ENCODE assay signal across 8 cellular contexts in genomic region chr6:63598251-63599036, GRCh38. TPM values are rescaled to one million over a fixed set of nuclear protein-coding genes. Genes with fewer than 3 reads are reported as not detected.
A peak's percentile ranks its signal among the peaks of the same experiment; 100 is the strongest.
DNase-seq lines count a peak whose midpoint lies in the region; ATAC-seq and TF ChIP-seq lines count a peak whose summit lies in the region.

No MANE protein-coding gene starts in this region.

- H3K4me1 Mint-ChIP-seq in CD14-positive monocyte: peaks cover 16% of the 10 kb centered on the region
- H3K4me1 Mint-ChIP-seq in activated CD4-positive, alpha-beta memory T cell treated with anti-CD3 and anti-CD28 coated beads for 36 hours (ENCODE audit: low read depth): peaks cover 16% of the 10 kb centered on the region

- peaks cover 0 to 2% (median 2%) of the 10 kb centered on the region in 3 donors for H3K27me3 Mint-ChIP-seq in CD14-positive monocyte (ENCODE audit: low read depth in 3 of 3)
- H3K27me3 Mint-ChIP-seq in activated CD4-positive, alpha-beta memory T cell treated with anti-CD3 and anti-CD28 coated beads for 36 hours: no peaks in the 10 kb centered on the region

- POLR2A ChIA-PET in activated CD4-positive, alpha-beta memory T cell treated with anti-CD3 and anti-CD28 coated beads for 36 hours (lab: Charles Lee): interaction anchor here (1.1 to 1.4 kb wide), 2 partner anchors 25 to 37 kb away, joined by 4 to 5 read pairs; partner anchors contain the start of gene PHF3

- DNase-seq in CD14-positive monocyte (ENCODE audit: low spot score) (peak; percentile 54), NCI-H526 treated with DMSO at 0.1 percent for 48 hours (lab: John Stamatoyannopoulos, UW) (peak; percentile 60), medulla oblongata (ENCODE audit: extremely low spot score) (peak; percentile 91)
- DNase-seq in activated CD4-positive, alpha-beta memory T cell treated with anti-CD3 and anti-CD28 coated beads for 36 hours: peak; percentile 82
- peak; percentile 61 for DNase-seq in effector CD8-positive, alpha-beta T cell (lab: John Stamatoyannopoulos, UW)
- peak; percentile 44 for DNase-seq in stimulated activated CD8-positive, alpha-beta memory T cell treated with anti-CD3 and anti-CD28 coated beads, Interleukin-12 subunit alpha, Interleukin-12 subunit beta, amount 100 ng/mL, for 4 hours (ENCODE audit: low read depth)

- H3K27ac Mint-ChIP-seq in CD14-positive monocyte: peak overlapping the region in 3 of 7 donors; percentile 12 to 58 (median 17)
- H3K27ac Mint-ChIP-seq in activated CD4-positive, alpha-beta memory T cell treated with anti-CD3 and anti-CD28 coated beads for 36 hours: no peak overlapping the region

- intact Hi-C loops in CD14-positive monocyte (cut with micrococcal nuclease): loop anchor here in 1 of 2 donors (5.0 to 10.0 kb wide), 2 partner anchors 86 to 164 kb away; no protein-coding TSS in a partner anchor
- intact Hi-C loops in activated CD4-positive, alpha-beta memory T cell treated with anti-CD3 and anti-CD28 coated beads for 36 hours (cut with micrococcal nuclease): loop anchor here (1.0 to 5.0 kb wide), 4 partner anchors 24 to 166 kb away; partner anchors contain the start of gene PHF3

- no peaks in the 10 kb centered on the region for H3K36me3 Mint-ChIP-seq in CD14-positive monocyte
- no peaks in the 10 kb centered on the region for H3K36me3 Mint-ChIP-seq in activated CD4-positive, alpha-beta memory T cell treated with anti-CD3 and anti-CD28 coated beads for 36 hours

- CTCF ChIA-PET in activated CD4-positive, alpha-beta memory T cell treated with anti-CD3 and anti-CD28 coated beads for 36 hours (lab: Charles Lee): interaction anchor here (0.6 to 6.1 kb wide), 49 partner anchors 10 to 1025 kb away, joined by 3 to 206 read pairs (median 5); partner anchors contain the start of gene PHF3

- H3K4me3 Mint-ChIP-seq in CD14-positive monocyte: peak overlapping the region; percentile 82 to 95
- peak overlapping the region; percentile 77 for H3K4me3 Mint-ChIP-seq in activated CD4-positive, alpha-beta memory T cell treated with anti-CD3 and anti-CD28 coated beads for 36 hours

- H3K9me3 Mint-ChIP-seq in CD14-positive monocyte: peaks cover 0 to 2% (median 0%) of the 10 kb centered on the region in 7 donors
- H3K9me3 Mint-ChIP-seq in activated CD4-positive, alpha-beta memory T cell treated with anti-CD3 and anti-CD28 coated beads for 36 hours: no peaks in the 10 kb centered on the region

- peak; percentile 89 for TF ChIP-seq CTCF in CD14-positive monocyte (IDR thresholded peaks at IDR 0.05)

- ATAC-seq in GM19395 (IDR thresholded peaks at IDR 0.05; ENCODE audit: unreplicated experiment): peak; percentile 99
- peak; percentile 99 for ATAC-seq in HG03521 (IDR thresholded peaks at IDR 0.05; ENCODE audit: unreplicated experiment)

RNA-seq across cellular contexts. Expression of gene PTP4A1, which starts 26.2 kb away (rescaled TPM):
- 100 to 1,000 TPM in 1 of 2 donors, 10 to 100 TPM in 1; 73.4 to 106 TPM for polyA plus RNA-seq in CD14-positive monocyte
- 10 to 100 TPM; 45.1 to 49.3 TPM for total RNA-seq in activated CD4-positive, alpha-beta memory T cell treated with anti-CD3 and anti-CD28 coated beads for 36 hours

RNA-seq across cellular contexts. Expression of gene PHF3, which starts 37.2 kb away (rescaled TPM):
- polyA plus RNA-seq in CD14-positive monocyte: 10 to 100 TPM in 1 of 2 donors, 1 to 10 TPM in 1; 5.4 to 13.0 TPM
- total RNA-seq in activated CD4-positive, alpha-beta memory T cell treated with anti-CD3 and anti-CD28 coated beads for 36 hours: 10 to 100 TPM; 43.0 to 43.2 TPM

Comparison
In these comparisons a context has a peak if more than half of its experiments do, and no peak if none do; other contexts are left out.
1. Peak in every context shown above with its lines: DNase-seq and ATAC-seq.